Comparison of ENCODE assay signal across 1 cellular context in genomic region chr1:10625554-10625953, GRCh38.
TF ChIP-seq lines count a peak whose summit lies in the region.

No MANE protein-coding gene starts in this region.

TF ChIP-seq in SK-N-SH treated with all-trans-retinoic acid at 6 μM for 48 hours, 23 proteins besides CTCF, POLR2A, EP300 and RAD21 (continued from another document):
- TF ChIP-seq PATZ1 (CRISPR knock-in tag; IDR thresholded peaks at IDR 0.05; ENCODE audit: borderline replicate concordance) (no peak), POU6F1 (CRISPR knock-in tag; IDR thresholded peaks at IDR 0.05; ENCODE audit: borderline replicate concordance, low read depth) (no peak), SNAI2 (CRISPR knock-in tag; IDR thresholded peaks at IDR 0.05) (no peak), TCF4 (CRISPR knock-in tag; IDR thresholded peaks at IDR 0.05; ENCODE audit: borderline replicate concordance) (no peak), ZNF565 (CRISPR knock-in tag; conservative IDR thresholded peaks at IDR 0.05; ENCODE audit: low read depth) (no peak), CSRNP3 (CRISPR knock-in tag; IDR thresholded peaks at IDR 0.05) (no peak), ZC3H10 (CRISPR knock-in tag; IDR thresholded peaks at IDR 0.05) (no peak), PPARA (CRISPR knock-in tag; IDR thresholded peaks at IDR 0.05; ENCODE audit: borderline replicate concordance) (no peak), ZNF8 (CRISPR knock-in tag; IDR thresholded peaks at IDR 0.05) (no peak), ZNF70 (CRISPR knock-in tag; IDR thresholded peaks at IDR 0.05) (no peak), ZFP3 (CRISPR knock-in tag; IDR thresholded peaks at IDR 0.05) (no peak), ISL1 (CRISPR knock-in tag; IDR thresholded peaks at IDR 0.05) (no peak)
